In genomic region chr3:13935494-13936094, GRCh38 we compare ENCODE assay signal across 25 cellular contexts. TPM values are rescaled to one million over a fixed set of nuclear protein-coding genes. Genes with fewer than 3 reads are reported as not detected.
DNase-seq lines count a peak whose midpoint lies in the region; ATAC-seq, FAIRE-seq and TF ChIP-seq lines count a peak whose summit lies in the region.
"Had no signal": no experiment of that assay in that cellular context is flagged by ENCODE, and none has a peak within 500 bp of the region (broad histone marks: within the 10 kb centered on the region; RNA-seq: fewer than 3 reads in every experiment).

No MANE protein-coding gene starts in this region.

- no peak for TF ChIP-seq EP300 in K562 (IDR thresholded peaks at IDR 0.05; ENCODE audit: low read length)

- TF ChIP-seq RAD21 in K562 (CRISPR knock-in tag; conservative IDR thresholded peaks at IDR 0.05 in 1 of 2, IDR thresholded peaks at IDR 0.05 in 1 of 2) = no peak

- CTCF ChIA-PET in K562 (lab: Yijun Ruan, JAX; ENCODE audit: low intra/inter-chr PET ratio) (no interaction called here), Calu3 (lab: Charles Lee) (no interaction called here)

- H3K4me2 ChIP-seq in K562 (ENCODE audit: insufficient read depth, low read length) = no peak overlapping the region
- H3K4me2 ChIP-seq: BLaER1 had no signal

- intact Hi-C loops in K562 (cut with micrococcal nuclease) (no loop called here), Calu3 (cut with micrococcal nuclease; ENCODE audit: unreplicated experiment) (no loop called here)

- DNase-seq in K562 (ENCODE audit: extremely low read depth in 1 of 4, low spot score in 3 of 4) (no peak), dedifferentiated amniotic fluid mesenchymal stem cell (ENCODE audit: extremely low spot score) (peak; percentile 6), urothelium cell line (ENCODE audit: low spot score) (no peak), Calu3 (no peak)
- DNase-seq in stimulated activated naive B cell treated with anti-CD40 and anti-IgM and Interleukin-4, amounts not matched to agents 10 μg/mL and 1 μg/mL and 100 μg/mL, for 72 hours = no peak
- DNase-seq: 8988T; ACHN; BE2C; C1 segment of cervical spinal cord; CD4-positive, alpha-beta memory T cell; CD4-positive, CD25-positive, alpha-beta regulatory T cell; CD8-positive, alpha-beta memory T cell; COR-L47; DMS79 treated with DMSO at 0.1 percent for 48 hours; GF-D8 had no signal

- no TSS peak for BruUV-seq in K562 (replicated peaks; lab: Mats Ljungman, UMichigan)
- BruUV-seq in Calu3 (replicated peaks; lab: Mats Ljungman, UMichigan) = no TSS peak

- H3K27ac Mint-ChIP-seq in Calu3 (ENCODE audit: unreplicated experiment) = no peak overlapping the region
- H3K27ac Mint-ChIP-seq in stimulated activated naive B cell treated with anti-CD40 and anti-IgM and Interleukin-4, amounts not matched to agents 10 μg/mL and 1 μg/mL and 100 μg/mL, for 72 hours = no peak overlapping the region
- H3K27ac Mint-ChIP-seq: CD14-positive monocyte; CD4-positive, CD25-positive, alpha-beta regulatory T cell had no signal

- no peaks in the 10 kb centered on the region for H3K9me3 ChIP-seq in K562 (replicated peaks; ENCODE audit: control insufficient read depth, insufficient read depth, low read depth, low read length)
- H3K9me3 ChIP-seq: BE2C, BLaER1 had no signal

- no peak for TF ChIP-seq POLR2A in K562 (conservative IDR thresholded peaks at IDR 0.05)

- H4K20me1 ChIP-seq in K562 (replicated peaks; ENCODE audit: control insufficient read depth, insufficient read depth, low read length) = no peaks in the 10 kb centered on the region
- H4K20me1 ChIP-seq: BLaER1 had no signal

- no peak for TF ChIP-seq CTCF in K562 (IDR thresholded peaks at IDR 0.05 in 2 of 3, conservative IDR thresholded peaks at IDR 0.05 in 1 of 3; ENCODE audit: insufficient read depth in 2 of 3, low read depth in 1 of 3, low read length in 3 of 3)
- TF ChIP-seq CTCF in Calu3 (IDR thresholded peaks at IDR 0.05; ENCODE audit: unreplicated experiment) = no peak

- no peaks in the 10 kb centered on the region for H3K4me1 Mint-ChIP-seq in Calu3 (ENCODE audit: low read depth, unreplicated experiment)
- peaks cover 0 to 2% of the 10 kb centered on the region in 2 donors for H3K4me1 Mint-ChIP-seq in stimulated activated naive B cell treated with anti-CD40 and anti-IgM and Interleukin-4, amounts not matched to agents 10 μg/mL and 1 μg/mL and 100 μg/mL, for 72 hours

- H3K79me2 ChIP-seq in K562 (ENCODE audit: control insufficient read depth, insufficient read depth, low read length) = no peaks in the 10 kb centered on the region

- no peak for ATAC-seq in K562
- ATAC-seq in GM21526 (IDR thresholded peaks at IDR 0.05; ENCODE audit: low FRiP score, unreplicated experiment) = no peak
- no peak for ATAC-seq in stimulated activated naive B cell treated with anti-CD40 and anti-IgM and Interleukin-4, amounts not matched to agents 10 μg/mL and 1 μg/mL and 100 μg/mL, for 72 hours (replicated peaks)

- H3K9ac ChIP-seq in K562 (ENCODE audit: insufficient read depth in 1 of 2, low read depth in 2 of 2, low read length in 2 of 2) = no peak overlapping the region
- H3K9ac ChIP-seq: BLaER1 had no signal

- no peak overlapping the region for H3K4me3 ChIP-seq in K562
- H3K4me3 ChIP-seq: BLaER1 had no signal

- no peaks in the 10 kb centered on the region for H3K36me3 Mint-ChIP-seq in Calu3 (ENCODE audit: insufficient read depth, unreplicated experiment)
- H3K36me3 Mint-ChIP-seq in stimulated activated naive B cell treated with anti-CD40 and anti-IgM and Interleukin-4, amounts not matched to agents 10 μg/mL and 1 μg/mL and 100 μg/mL, for 72 hours = peaks cover 0 to 10% of the 10 kb centered on the region in 2 donors
- H3K36me3 Mint-ChIP-seq: CD4-positive, CD25-positive, alpha-beta regulatory T cell; CD8-positive, alpha-beta memory T cell had no signal

- H3K9me3 Mint-ChIP-seq in Calu3 (ENCODE audit: low read depth, unreplicated experiment) = peaks cover 11% of the 10 kb centered on the region
- peaks cover 8 to 13% of the 10 kb centered on the region in 2 donors for H3K9me3 Mint-ChIP-seq in stimulated activated naive B cell treated with anti-CD40 and anti-IgM and Interleukin-4, amounts not matched to agents 10 μg/mL and 1 μg/mL and 100 μg/mL, for 72 hours

- whole genome bisulfite sequencing in K562 (ENCODE audit: insufficient coverage, low coverage, missing lambda C conversion rate) = 2% methylated on average over 4 of the region's 7 CpGs

- no peak for FAIRE-seq in K562 (lab: Jason Lieb, UNC)
- FAIRE-seq in urothelium cell line (lab: Jason Lieb, UNC) = peak; percentile 20
- FAIRE-seq: A204.1, D721Med, G401.6, GM12892, GM18507 had no signal

- H3K27ac ChIP-seq in K562 (ENCODE audit: extremely low read depth, low read depth, low read length) = no peak overlapping the region
- H3K27ac ChIP-seq: BLaER1 had no signal

- peaks cover 0 to 11% of the 10 kb centered on the region in 2 experiments; a peak in 2 of 5 replicates for H3K4me1 ChIP-seq in K562 (replicated peaks in 1 of 2; ENCODE audit: control insufficient read depth in 2 of 2, insufficient read depth in 2 of 2, low read length in 2 of 2)
- H3K4me1 ChIP-seq: BE2C, BLaER1 had no signal

- peaks cover 35% of the 10 kb centered on the region for H3K27me3 Mint-ChIP-seq in Calu3 (ENCODE audit: unreplicated experiment)
- H3K27me3 Mint-ChIP-seq in stimulated activated naive B cell treated with anti-CD40 and anti-IgM and Interleukin-4, amounts not matched to agents 10 μg/mL and 1 μg/mL and 100 μg/mL, for 72 hours = peaks cover 43 to 56% of the 10 kb centered on the region in 2 donors
- H3K27me3 Mint-ChIP-seq: CD4-positive, CD25-positive, alpha-beta regulatory T cell had no signal

- H3K9me1 ChIP-seq in K562 (ENCODE audit: control insufficient read depth, insufficient read depth, low read length) = no peaks in the 10 kb centered on the region

- in situ Hi-C loops in K562 (cut with MboI) = no loop called here

- peaks cover 11 to 69% of the 10 kb centered on the region in 2 experiments for H3K27me3 ChIP-seq in K562 (ENCODE audit: control insufficient read depth in 2 of 2, insufficient read depth in 2 of 2, low read length in 2 of 2)
- H3K27me3 ChIP-seq: BE2C, BLaER1 had no signal

- no peak overlapping the region for H3K4me3 Mint-ChIP-seq in Calu3 (ENCODE audit: low read depth, unreplicated experiment)
- no peak overlapping the region for H3K4me3 Mint-ChIP-seq in stimulated activated naive B cell treated with anti-CD40 and anti-IgM and Interleukin-4, amounts not matched to agents 10 μg/mL and 1 μg/mL and 100 μg/mL, for 72 hours
- H3K4me3 Mint-ChIP-seq: CD14-positive monocyte; CD4-positive, alpha-beta memory T cell; CD4-positive, CD25-positive, alpha-beta regulatory T cell had no signal

- POLR2A ChIA-PET in K562 (lab: Yijun Ruan, JAX) = interaction anchor here (0.7 kb wide), 1 partner anchor 42 kb away, joined by 3 read pairs; no protein-coding TSS in a partner anchor

- H2AFZ ChIP-seq in K562 (ENCODE audit: low read depth, low read length) = no peak overlapping the region

- H3K36me3 ChIP-seq in K562 (ENCODE audit: control insufficient read depth, insufficient read depth, low read length) = no peaks in the 10 kb centered on the region
- H3K36me3 ChIP-seq: BE2C, BLaER1 had no signal

TF ChIP-seq in K562, 482 proteins besides CTCF, POLR2A, EP300 and RAD21:
- TF ChIP-seq ZBTB26 (CRISPR knock-in tag; IDR thresholded peaks at IDR 0.05) (no peak), ZNF263 (CRISPR knock-in tag; IDR thresholded peaks at IDR 0.05; ENCODE audit: borderline replicate concordance) (peak; percentile 89), HNRNPK (IDR thresholded peaks at IDR 0.05; ENCODE audit: low read depth, low read length, poor library complexity, severe bottlenecking) (no peak), PCBP1 (IDR thresholded peaks at IDR 0.05; ENCODE audit: low read depth, low read length, poor library complexity, severe bottlenecking) (no peak), HMGN3 (IDR thresholded peaks at IDR 0.05; ENCODE audit: borderline replicate concordance, extremely low read depth, insufficient read length, low read depth, low read length) (no peak), ZNF717 (CRISPR knock-in tag; IDR thresholded peaks at IDR 0.05) (no peak), TCF15 (CRISPR knock-in tag; IDR thresholded peaks at IDR 0.05) (no peak)

RNA-seq across cellular contexts. Expression of gene WNT7A, which starts 55.7 kb away (rescaled TPM):
- total RNA-seq in K562 (2011; cell fraction: chromatin; rRNA removed; ENCODE audit: low replicate concordance) = not detected in 2 replicates
- not detected in 2 replicates for total RNA-seq in K562 (2011; cell fraction: nucleolus; rRNA removed)
- not detected in 2 replicates for total RNA-seq in K562 (2011; cell fraction: nucleoplasm; rRNA removed)
- total RNA-seq in K562 (2014; rRNA removed) = not detected in 2 replicates
- total RNA-seq in K562 (2014; rRNA removed; fragmentation: Illumina TruSeq; extraction: Trizol) = not detected in 2 replicates
- total RNA-seq in K562 (2015; rRNA removed; fragmentation: Illumina TruSeq; extraction: Trizol) = not detected in 2 replicates
- not detected in 2 replicates for total RNA-seq in K562 (2021)
- 0.03 TPM in 1 of 2 replicates, not detected in the other for polyA plus RNA-seq in K562 (2011; rRNA removed)
- 0.07 TPM in 1 of 2 replicates, not detected in the other for polyA plus RNA-seq in K562 (2011; cell fraction: cytosol; rRNA removed)
- not detected in 2 replicates for polyA plus RNA-seq in K562 (2011; cell fraction: nucleus; rRNA removed)
- polyA plus RNA-seq in K562 (2012) = 0.05 TPM in 1 of 2 replicates, not detected in the other
- not detected in 2 replicates for polyA plus RNA-seq in K562 (2014; fragmentation: Illumina TruSeq; extraction: Trizol)
- polyA plus RNA-seq in K562 (2014; fragmentation: Nextera tagmentation; extraction: Ambion mirVana) = not detected
- polyA plus RNA-seq in K562 (2014; rRNA removed) = not detected in 2 replicates
- not detected in 2 replicates for polyA minus RNA-seq in K562 (2011; rRNA and poly(A)+ RNA removed)
- polyA minus RNA-seq in K562 (2011; cell fraction: cytosol; rRNA and poly(A)+ RNA removed) = not detected in 2 replicates
- not detected in 2 replicates for polyA minus RNA-seq in K562 (2011; cell fraction: nucleus; rRNA and poly(A)+ RNA removed)
- 2.7 and 3.5 TPM in 2 replicates for total RNA-seq in Calu3 (2022)
- total RNA-seq: A673 had no signal
- polyA plus RNA-seq: AG04450, CD14-positive monocyte had no signal
